ENCODE assay signal across 1 cellular context in genomic region chr10:110636572-110636931, GRCh38.
TF ChIP-seq lines count a peak whose summit lies in the region.

No MANE protein-coding gene starts in this region.

TF ChIP-seq in K562, 482 proteins besides CTCF, POLR2A, EP300 and RAD21:
- TF ChIP-seq ZKSCAN1 (IDR thresholded peaks at IDR 0.05; ENCODE audit: low read depth, low read length) (no peak), SMARCA5 (IDR thresholded peaks at IDR 0.05) (peak; percentile 79; the same call in 1 of the 2 replicates), RBM25 (IDR thresholded peaks at IDR 0.05; ENCODE audit: low read depth, low read length, severe bottlenecking) (peak; percentile 90), KDM1A (IDR thresholded peaks at IDR 0.05) (peak; percentile 72 to 76), CEBPB (tag; IDR thresholded peaks at IDR 0.05) (no peak), ADNP (tag; IDR thresholded peaks at IDR 0.05) (peak; percentile 62), HDAC2 (IDR thresholded peaks at IDR 0.05) (peak; percentile 61; the same call in 1 of the 2 replicates), BCOR (IDR thresholded peaks at IDR 0.05) (peak; percentile 90), RCOR1 (IDR thresholded peaks at IDR 0.05; ENCODE audit: borderline replicate concordance in 1 of 2, low read depth in 2 of 2, low read length in 2 of 2) (peak in 1 of 2 experiments; percentile 53; a peak in 1 of 4 replicates), NBN (IDR thresholded peaks at IDR 0.05; ENCODE audit: low read depth) (no peak)
- TF ChIP-seq, protein P1, sequence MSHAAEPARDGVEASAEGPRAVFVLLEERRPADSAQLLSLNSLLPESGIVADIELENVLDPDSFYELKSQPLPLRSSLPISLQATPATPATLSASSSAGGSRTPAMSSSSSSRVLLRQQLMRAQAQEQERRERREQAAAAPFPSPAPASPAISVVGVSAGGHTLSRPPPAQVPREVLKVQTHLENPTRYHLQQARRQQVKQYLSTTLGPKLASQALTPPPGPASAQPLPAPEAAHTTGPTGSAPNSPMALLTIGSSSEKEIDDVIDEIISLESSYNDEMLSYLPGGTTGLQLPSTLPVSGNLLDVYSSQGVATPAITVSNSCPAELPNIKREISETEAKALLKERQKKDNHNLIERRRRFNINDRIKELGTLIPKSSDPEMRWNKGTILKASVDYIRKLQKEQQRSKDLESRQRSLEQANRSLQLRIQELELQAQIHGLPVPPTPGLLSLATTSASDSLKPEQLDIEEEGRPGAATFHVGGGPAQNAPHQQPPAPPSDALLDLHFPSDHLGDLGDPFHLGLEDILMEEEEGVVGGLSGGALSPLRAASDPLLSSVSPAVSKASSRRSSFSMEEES (CRISPR knock-in tag; IDR thresholded peaks at IDR 0.05): 0 out of 2 replicates have a peak, but pooled peaks have one; percentile 1
